8 cellular contexts compared by ENCODE assay signal in genomic region chr6:30103630-30104179, GRCh38. TPM values are rescaled to one million over a fixed set of nuclear protein-coding genes. Genes with fewer than 3 reads are reported as not detected.
DNase-seq lines count a peak whose midpoint lies in the region; ATAC-seq and TF ChIP-seq lines count a peak whose summit lies in the region.

No MANE protein-coding gene starts in this region.

- H3K27ac ChIP-seq in OCI-LY7 (ENCODE audit: low read depth, low read length, poor library complexity, severe bottlenecking) (no peak overlapping the region), esophagus squamous epithelium (peak overlapping the region; percentile 83 to 93 (median 87))

- intact Hi-C loops in OCI-LY7 (cut with micrococcal nuclease; ENCODE audit: unreplicated experiment) (loop anchor here (1.0 to 2.0 kb wide), 3 partner anchors 28 to 294 kb away; no protein-coding TSS in a partner anchor), esophagus squamous epithelium (cut with DNase I) (no loop called here)

- H3K4me1 Mint-ChIP-seq in progenitor cell of endocrine pancreas (ENCODE audit: low read depth): peaks cover 12% of the 10 kb centered on the region

- H3K27me3 ChIP-seq in esophagus squamous epithelium: peaks cover 0 to 76% (median 0%) of the 10 kb centered on the region in 4 donors

- H3K36me3 ChIP-seq in ES-I3 (ENCODE audit: insufficient read depth, low read length) (no peaks in the 10 kb centered on the region), OCI-LY7 (ENCODE audit: insufficient read depth, low read length) (no peaks in the 10 kb centered on the region), esophagus squamous epithelium (no peaks in the 10 kb centered on the region)

- H3K9me3 Mint-ChIP-seq in progenitor cell of endocrine pancreas (ENCODE audit: low read depth): no peaks in the 10 kb centered on the region

- POLR2A ChIA-PET in OCI-LY7 (lab: Charles Lee): interaction anchor here (0.9 to 1.3 kb wide), 2 partner anchors 28 to 48 kb away, joined by 3 read pairs; no protein-coding TSS in a partner anchor

- H3K9me3 ChIP-seq in ES-I3 (ENCODE audit: control insufficient read depth, insufficient read depth, low read length): no peaks in the 10 kb centered on the region
- H3K9me3 ChIP-seq in OCI-LY7 (ENCODE audit: low read length): no peaks in the 10 kb centered on the region
- no peaks in the 10 kb centered on the region for H3K9me3 ChIP-seq in esophagus squamous epithelium

- DNase-seq in OCI-LY7 (ENCODE audit: low spot score) (no peak), esophagus squamous epithelium (lab: John Stamatoyannopoulos, UW) (no peak), progenitor cell of endocrine pancreas (ENCODE audit: low spot score, unreplicated experiment) (no peak), NCI-H1417 treated with DMSO at 0.1 percent for 48 hours (lab: John Stamatoyannopoulos, UW) (no peak)

- WGBS in esophagus squamous epithelium, 2 donors: 16 to 20% methylated on average over 10 of the region's 12 CpGs

- no peaks in the 10 kb centered on the region for H3K9me2 ChIP-seq in OCI-LY7 (ENCODE audit: insufficient read depth, low read length)

- ATAC-seq in GM18909 (IDR thresholded peaks at IDR 0.05; ENCODE audit: poor library complexity, unreplicated experiment) (no peak), HG02870 (IDR thresholded peaks at IDR 0.05; ENCODE audit: unreplicated experiment) (no peak), GM21786 (IDR thresholded peaks at IDR 0.05; ENCODE audit: unreplicated experiment) (no peak)

- H3K4me3 Mint-ChIP-seq in progenitor cell of endocrine pancreas (ENCODE audit: low read depth): peak overlapping the region; percentile 62

- H2AFZ ChIP-seq in OCI-LY7 (ENCODE audit: low read length): peak overlapping the region; percentile 33; the same call in 1 of the 2 replicates

- peak overlapping the region; percentile 60; the same call in 1 of the 2 replicates for H3K4me2 ChIP-seq in OCI-LY7 (ENCODE audit: low read length)

- TF ChIP-seq CTCF in OCI-LY7 (conservative IDR thresholded peaks at IDR 0.05; ENCODE audit: low read length): no peak
- TF ChIP-seq CTCF in esophagus squamous epithelium (IDR thresholded peaks at IDR 0.05): no peak
- no peak for TF ChIP-seq CTCF in progenitor cell of endocrine pancreas (IDR thresholded peaks at IDR 0.05; ENCODE audit: unreplicated experiment)

- CTCF ChIA-PET in OCI-LY7 (lab: Charles Lee; ENCODE audit: unreplicated experiment): interaction anchor here (0.9 to 1.3 kb wide), 2 partner anchors 29 to 128 kb away, joined by 3 to 4 read pairs; no protein-coding TSS in a partner anchor

- no TSS peak for BruUV-seq in OCI-LY7 (replicated peaks; lab: Mats Ljungman, UMichigan)

- no peaks in the 10 kb centered on the region for H3K79me2 ChIP-seq in OCI-LY7 (ENCODE audit: insufficient read depth, low read depth, low read length)

- no peaks in the 10 kb centered on the region for H4K20me1 ChIP-seq in OCI-LY7 (ENCODE audit: insufficient read depth, low read length)

- peak overlapping the region; percentile 35 for H3K27ac Mint-ChIP-seq in progenitor cell of endocrine pancreas

- no peaks in the 10 kb centered on the region for H3K36me3 Mint-ChIP-seq in progenitor cell of endocrine pancreas (ENCODE audit: insufficient read depth)

- peak overlapping the region; percentile 52; the same call in 1 of the 2 replicates for H3K9ac ChIP-seq in ES-I3 (ENCODE audit: low read depth, low read length)

- H3K4me1 ChIP-seq in ES-I3 (ENCODE audit: insufficient read depth, low read length) (0 out of 2 replicates have a peak, but pooled peaks cover 5% of the 10 kb centered on the region), OCI-LY7 (ENCODE audit: insufficient read depth, low read length, poor library complexity, severe bottlenecking) (peaks cover 16% of the 10 kb centered on the region), esophagus squamous epithelium (peaks cover 22 to 42% (median 27%) of the 10 kb centered on the region in 3 donors)

- peaks cover 79% of the 10 kb centered on the region for H3K27me3 Mint-ChIP-seq in progenitor cell of endocrine pancreas

- no peak for TF ChIP-seq POLR2A in esophagus squamous epithelium (IDR thresholded peaks at IDR 0.05)

- no peak overlapping the region for H3K4me3 ChIP-seq in OCI-LY7 (ENCODE audit: low read depth, low read length, poor library complexity, severe bottlenecking)
- H3K4me3 ChIP-seq in esophagus squamous epithelium: peak overlapping the region; percentile 27 to 66 (median 48)

RNA-seq across cellular contexts. Expression of gene TRIM31, which starts 9.2 kb away (rescaled TPM):
- not detected in 2 replicates for total RNA-seq in OCI-LY7 (2014; rRNA removed; shearing (Covaris generic))
- total RNA-seq in OCI-LY7 (2022): not detected in 2 replicates
- under 1 TPM in 1 of 4 donors, not detected in 3; 0.23 TPM for total RNA-seq in esophagus squamous epithelium
- total RNA-seq in progenitor cell of endocrine pancreas: not detected in 2 replicates

RNA-seq across cellular contexts. Expression of gene RNF39, which starts 28.1 kb away (rescaled TPM):
- total RNA-seq in OCI-LY7 (2014; rRNA removed; shearing (Covaris generic)): not detected in 2 replicates
- total RNA-seq in OCI-LY7 (2022) (not detected in 2 replicates), esophagus squamous epithelium (10 to 100 TPM in 1 of 4 donors, 1 to 10 TPM in 3; 3.1 to 11.4 (median 9.2) TPM), progenitor cell of endocrine pancreas (not detected in 2 replicates)

RNA-seq across cellular contexts. Expression of gene TRIM40, which starts 32.2 kb away (rescaled TPM):
- total RNA-seq in OCI-LY7 (2014; rRNA removed; shearing (Covaris generic)): not detected in 2 replicates
- total RNA-seq in OCI-LY7 (2022) (not detected in 2 replicates), esophagus squamous epithelium (not detected), progenitor cell of endocrine pancreas (not detected in 2 replicates)

RNA-seq across cellular contexts. Expression of gene PPP1R11, which starts 36.7 kb away (rescaled TPM):
- total RNA-seq in OCI-LY7 (2014; rRNA removed; shearing (Covaris generic)): 30.6 and 35.6 TPM in 2 replicates
- total RNA-seq in OCI-LY7 (2022) (36.5 and 40.1 TPM in 2 replicates), esophagus squamous epithelium (10 to 100 TPM; 36.5 to 40.9 (median 37.3) TPM), progenitor cell of endocrine pancreas (45.1 and 48.4 TPM in 2 replicates)

RNA-seq across cellular contexts. Expression of gene POLR1H, which starts 42.6 kb away (rescaled TPM):
- total RNA-seq in OCI-LY7 (2014; rRNA removed; shearing (Covaris generic)): 60.5 and 67.5 TPM in 2 replicates
- total RNA-seq in OCI-LY7 (2022) (39.3 and 43.1 TPM in 2 replicates), esophagus squamous epithelium (10 to 100 TPM; 13.2 to 35.8 (median 19.8) TPM), progenitor cell of endocrine pancreas (23.0 and 27.3 TPM in 2 replicates)
